In the genomic region with DNA sequence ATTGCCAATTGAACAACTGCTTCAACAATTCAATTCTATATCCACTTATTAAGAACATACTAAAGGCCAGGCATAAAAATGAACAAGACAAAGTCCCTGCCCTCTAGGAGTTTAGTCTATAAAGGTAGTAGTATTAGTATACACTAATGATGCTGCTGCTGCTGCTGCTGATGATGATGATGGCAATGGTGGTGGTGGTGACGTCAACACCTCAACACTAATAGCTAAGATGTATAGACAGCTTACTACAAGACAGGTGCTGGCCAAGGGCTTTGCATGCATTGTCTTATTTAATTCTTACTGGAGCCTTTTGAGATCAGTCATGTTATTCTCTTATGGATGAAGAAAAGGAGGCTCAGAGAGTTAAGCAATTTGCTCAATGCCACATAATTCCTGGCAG, we compare ENCODE assay signal across 37 cellular contexts.
"Had no signal": no experiment of that assay in that cellular context is flagged by ENCODE, and none has a peak within 500 bp of the region (broad histone marks: within the 10 kb centered on the region; RNA-seq: fewer than 3 reads in every experiment).

No MANE protein-coding gene starts in this region.

- H3K27ac Mint-ChIP-seq: activated B cell treated with CpG ODN at 0.5 μM for 24 hours; activated CD4-positive, alpha-beta memory T cell treated with anti-CD3 and anti-CD28 coated beads for 36 hours; activated CD4-positive, alpha-beta T cell treated with anti-CD3 and anti-CD28 coated beads, Interleukin-2, amount 10 ng/mL, durations not matched to agents 24 days and 14 days; activated CD8-positive, alpha-beta T cell treated with anti-CD3 and anti-CD28 coated beads for 36 hours; activated naive CD4-positive, alpha-beta T cell treated with anti-CD3 and anti-CD28 coated beads for 36 hours; activated naive CD4-positive, alpha-beta T cell treated with anti-CD3 and anti-CD28 coated beads, Interleukin-2, amount 50 U/mL, for 72 hours; activated naive CD8-positive, alpha-beta T cell treated with anti-CD3 and anti-CD28 coated beads for 36 hours; activated T-cell treated with anti-CD3 and anti-CD28 coated beads, Interleukin-2, amount 50 U/mL, for 72 hours; activated T-helper 1 cell treated with anti-CD3 and anti-CD28 coated beads, Interleukin-12 subunit alpha, Interleukin-12 subunit beta, Interleukin-2, Interleukin-4 antibody, amounts not matched to agents 30 ng/mL and 10 ng/mL and 1 ng/mL, durations not matched to agents 14 hours and 24 hours and 36 hours; activated T-helper 17 cell treated with anti-CD3 and anti-CD28 coated beads, Interleukin-2, amount 50 U/mL, for 72 hours; T-helper 1 cell treated with Interleukin-12 subunit alpha and Interleukin-12 subunit beta and Interleukin-4 antibody, amounts not matched to agents 30 μg/mL and 1 μg/mL, for 36 hours; T-helper 2 cell treated with Interferon-gamma antibody and Interleukin-4, amounts not matched to agents 5 μg/mL and 100 μg/mL, for 36 hours had no signal

- H3K27me3 ChIP-seq: adrenal gland, brain microvascular endothelial cell, breast epithelium had no signal

- FAIRE-seq: astrocyte, TTC549 had no signal

- DNase-seq: activated B cell treated with CpG ODN at 0.5 μM for 24 hours; activated CD4-positive, alpha-beta memory T cell treated with anti-CD3 and anti-CD28 coated beads for 36 hours; activated CD4-positive, alpha-beta T cell treated with anti-CD3 and anti-CD28 coated beads for 4 hours; activated CD4-positive, alpha-beta T cell treated with anti-CD3 and anti-CD28 coated beads, Interleukin-2, amount 10 ng/mL, durations not matched to agents 24 days and 14 days; activated CD4-positive, alpha-beta T cell treated with anti-CD3 and anti-CD28 coated beads, Interleukin-2, amount 50 U/mL, for 1 hour; activated CD4-positive, alpha-beta T cell treated with anti-CD3 and anti-CD28 coated beads, Interleukin-2, amount 50 U/mL, for 4 hours; activated CD4-positive, CD25-positive, alpha-beta regulatory T cell treated with anti-CD3 and anti-CD28 coated beads, Interleukin-2, amount 50 U/mL, for 72 hours; activated CD8-positive, alpha-beta memory T cell treated with anti-CD3 and anti-CD28 coated beads, Interleukin-2, amount 50 U/mL, for 4 hours; activated CD8-positive, alpha-beta T cell treated with anti-CD3 and anti-CD28 coated beads for 36 hours; activated effector memory CD4-positive, alpha-beta T cell treated with anti-CD3 and anti-CD28 coated beads, Interleukin-2, amount 50 U/mL, for 16 hours; activated gamma-delta T cell treated with Interleukin-2 at 50 U/mL for 16 hours; activated naive CD4-positive, alpha-beta T cell; activated naive CD4-positive, alpha-beta T cell treated with anti-CD3 and anti-CD28 coated beads for 36 hours; activated naive CD4-positive, alpha-beta T cell treated with anti-CD3 and anti-CD28 coated beads, Interleukin-2, amount 50 U/mL, for 16 hours; activated naive CD8-positive, alpha-beta T cell treated with anti-CD3 and anti-CD28 coated beads for 36 hours; activated T-cell treated with anti-CD3 and anti-CD28 coated beads for 4 hours; activated T-cell treated with anti-CD3 and anti-CD28 coated beads, Interleukin-2, amount 50 U/mL, for 1 hour; activated T-cell treated with anti-CD3 and anti-CD28 coated beads, Interleukin-2, amount 50 U/mL, for 4 hours; activated T-cell treated with anti-CD3 and anti-CD28 coated beads, Interleukin-2, amount 50 U/mL, for 72 hours; adrenal gland; amniotic stem cell; aorta; body of pancreas; brain microvascular endothelial cell; central memory CD4-positive, alpha-beta T cell; T-helper 1 cell; T-helper 2 cell; T-helper 9 cell had no signal

- H3K9me3 Mint-ChIP-seq: activated B cell treated with CpG ODN at 0.5 μM for 24 hours; activated CD4-positive, alpha-beta memory T cell treated with anti-CD3 and anti-CD28 coated beads for 36 hours; activated CD4-positive, alpha-beta T cell treated with anti-CD3 and anti-CD28 coated beads, Interleukin-2, amount 10 ng/mL, durations not matched to agents 24 days and 14 days; activated CD8-positive, alpha-beta T cell treated with anti-CD3 and anti-CD28 coated beads for 36 hours; activated naive CD4-positive, alpha-beta T cell treated with anti-CD3 and anti-CD28 coated beads for 36 hours; activated naive CD4-positive, alpha-beta T cell treated with anti-CD3 and anti-CD28 coated beads, Interleukin-2, amount 50 U/mL, for 72 hours; activated naive CD8-positive, alpha-beta T cell treated with anti-CD3 and anti-CD28 coated beads for 36 hours; activated T-cell treated with anti-CD3 and anti-CD28 coated beads, Interleukin-2, amount 50 U/mL, for 4 hours; activated T-cell treated with anti-CD3 and anti-CD28 coated beads, Interleukin-2, amount 50 U/mL, for 72 hours; activated T-helper 1 cell treated with anti-CD3 and anti-CD28 coated beads, Interleukin-12 subunit alpha, Interleukin-12 subunit beta, Interleukin-2, Interleukin-4 antibody, amounts not matched to agents 30 ng/mL and 10 ng/mL and 1 ng/mL, durations not matched to agents 14 hours and 24 hours and 36 hours; activated T-helper 17 cell treated with anti-CD3 and anti-CD28 coated beads, Interleukin-2, amount 50 U/mL, for 72 hours; T-helper 1 cell treated with Interleukin-12 subunit alpha and Interleukin-12 subunit beta and Interleukin-4 antibody, amounts not matched to agents 30 μg/mL and 1 μg/mL, for 36 hours; T-helper 2 cell treated with Interferon-gamma antibody and Interleukin-4, amounts not matched to agents 5 μg/mL and 100 μg/mL, for 36 hours had no signal

- H3K36me3 Mint-ChIP-seq: activated CD4-positive, alpha-beta memory T cell treated with anti-CD3 and anti-CD28 coated beads for 36 hours; activated naive CD4-positive, alpha-beta T cell treated with anti-CD3 and anti-CD28 coated beads, Interleukin-2, amount 50 U/mL, for 72 hours; activated naive CD8-positive, alpha-beta T cell treated with anti-CD3 and anti-CD28 coated beads for 36 hours had no signal

- H3K9me3 ChIP-seq: adrenal gland, body of pancreas, breast epithelium had no signal

- H3K36me3 ChIP-seq: adrenal gland, brain microvascular endothelial cell, breast epithelium had no signal

- ATAC-seq: activated CD8-positive, alpha-beta T cell treated with anti-CD3 and anti-CD28 coated beads for 36 hours; activated naive CD4-positive, alpha-beta T cell treated with anti-CD3 and anti-CD28 coated beads, Interleukin-2, amount 50 U/mL, for 72 hours; activated T-cell treated with anti-CD3 and anti-CD28 coated beads, Interleukin-2, amount 50 U/mL, for 4 hours; activated T-cell treated with anti-CD3 and anti-CD28 coated beads, Interleukin-2, amount 50 U/mL, for 72 hours; activated T-helper 17 cell treated with anti-CD3 and anti-CD28 coated beads, Interleukin-2, amount 50 U/mL, for 72 hours; body of pancreas had no signal

- H3K4me1 ChIP-seq: adrenal gland, body of pancreas, breast epithelium had no signal

- H3K4me3 Mint-ChIP-seq: activated B cell treated with CpG ODN at 0.5 μM for 24 hours; activated CD4-positive, alpha-beta memory T cell treated with anti-CD3 and anti-CD28 coated beads for 36 hours; activated CD4-positive, alpha-beta T cell treated with anti-CD3 and anti-CD28 coated beads, Interleukin-2, amount 10 ng/mL, durations not matched to agents 24 days and 14 days; activated CD8-positive, alpha-beta T cell treated with anti-CD3 and anti-CD28 coated beads for 36 hours; activated naive CD4-positive, alpha-beta T cell treated with anti-CD3 and anti-CD28 coated beads for 36 hours; activated naive CD8-positive, alpha-beta T cell treated with anti-CD3 and anti-CD28 coated beads for 36 hours; activated T-cell treated with anti-CD3 and anti-CD28 coated beads, Interleukin-2, amount 50 U/mL, for 4 hours; activated T-cell treated with anti-CD3 and anti-CD28 coated beads, Interleukin-2, amount 50 U/mL, for 72 hours; activated T-helper 1 cell treated with anti-CD3 and anti-CD28 coated beads, Interleukin-12 subunit alpha, Interleukin-12 subunit beta, Interleukin-2, Interleukin-4 antibody, amounts not matched to agents 30 ng/mL and 10 ng/mL and 1 ng/mL, durations not matched to agents 14 hours and 24 hours and 36 hours; activated T-helper 17 cell treated with anti-CD3 and anti-CD28 coated beads, Interleukin-2, amount 50 U/mL, for 72 hours; T-helper 1 cell treated with Interleukin-12 subunit alpha and Interleukin-12 subunit beta and Interleukin-4 antibody, amounts not matched to agents 30 μg/mL and 1 μg/mL, for 36 hours; T-helper 2 cell treated with Interferon-gamma antibody and Interleukin-4, amounts not matched to agents 5 μg/mL and 100 μg/mL, for 36 hours had no signal

- H3K27ac ChIP-seq: adrenal gland, body of pancreas, brain microvascular endothelial cell, breast epithelium, VCaP had no signal

- H3K4me3 ChIP-seq: adrenal gland, body of pancreas, breast epithelium had no signal

- H3K4me1 Mint-ChIP-seq: activated B cell treated with CpG ODN at 0.5 μM for 24 hours; activated CD4-positive, alpha-beta T cell treated with anti-CD3 and anti-CD28 coated beads, Interleukin-2, amount 10 ng/mL, durations not matched to agents 24 days and 14 days; activated naive CD8-positive, alpha-beta T cell treated with anti-CD3 and anti-CD28 coated beads for 36 hours; activated T-helper 17 cell treated with anti-CD3 and anti-CD28 coated beads, Interleukin-2, amount 50 U/mL, for 72 hours had no signal
